Comparison of ENCODE assay signal across 12 cellular contexts in genomic region chr17:45364531-45365390, GRCh38. TPM values are rescaled to one million over a fixed set of nuclear protein-coding genes. Genes with fewer than 3 reads are reported as not detected.
DNase-seq lines count a peak whose midpoint lies in the region; ATAC-seq, FAIRE-seq and TF ChIP-seq lines count a peak whose summit lies in the region.
"Had no signal": no experiment of that assay in that cellular context is flagged by ENCODE, and none has a peak within 500 bp of the region (broad histone marks: within the 10 kb centered on the region; RNA-seq: fewer than 3 reads in every experiment).

No MANE protein-coding gene starts in this region.

- no peak overlapping the region for H2BK120ac ChIP-seq in mesendoderm (ENCODE audit: low read depth, low read length)

- 0 out of 2 replicates have a peak, but pooled peaks cover 4% of the 10 kb centered on the region for H3K4me1 ChIP-seq in GM12878 (ENCODE audit: control insufficient read depth, insufficient read depth, low read length)
- peaks cover 3% of the 10 kb centered on the region for H3K4me1 ChIP-seq in mesendoderm (ENCODE audit: control insufficient read depth, low read depth, low read length)
- H3K4me1 ChIP-seq: stomach had no signal

- in situ Hi-C loops in GM12878 (cut with MboI): no loop called here

- peaks cover 6% of the 10 kb centered on the region for H3K9me3 Mint-ChIP-seq in Calu3 (ENCODE audit: low read depth, unreplicated experiment)
- H3K9me3 Mint-ChIP-seq: T-helper 2 cell treated with Interferon-gamma antibody and Interleukin-4, amounts not matched to agents 5 μg/mL and 100 μg/mL, for 36 hours had no signal

- no peak for FAIRE-seq in GM12878 (lab: Jason Lieb, UNC)
- FAIRE-seq: endometrium had no signal

- peaks cover 8% of the 10 kb centered on the region for H3K4me1 Mint-ChIP-seq in Calu3 (ENCODE audit: low read depth, unreplicated experiment)

- intact Hi-C loops in Calu3 (cut with micrococcal nuclease; ENCODE audit: unreplicated experiment) (no loop called here), GM12878 (cut with micrococcal nuclease; ENCODE audit: unreplicated experiment) (no loop called here)

- peak overlapping the region; percentile 16 for H3K18ac ChIP-seq in mesendoderm (ENCODE audit: low read length)

- H3K4me3 ChIP-seq in NB4 (ENCODE audit: low read depth, low read length): no peak overlapping the region
- no peak overlapping the region for H3K4me3 ChIP-seq in GM12878
- H3K4me3 ChIP-seq in mesendoderm (ENCODE audit: low read length): no peak overlapping the region
- H3K4me3 ChIP-seq: lung, stomach had no signal

- no peak overlapping the region for H3K23ac ChIP-seq in mesendoderm (ENCODE audit: low read length)

- H3K79me2 ChIP-seq in GM12878 (ENCODE audit: control insufficient read depth, insufficient read depth, low read length) (no peaks in the 10 kb centered on the region), mesendoderm (ENCODE audit: control insufficient read depth, insufficient read depth, low read length) (no peaks in the 10 kb centered on the region)

- BruUV-seq in Calu3 (replicated peaks; lab: Mats Ljungman, UMichigan): no TSS peak
- BruUV-seq in GM12878 (replicated peaks; lab: Mats Ljungman, UMichigan): no TSS peak

- SMC1A ChIA-PET in GM12878 (lab: Charles Lee; ENCODE audit: uncharacterized antibody, unreplicated experiment): interaction anchor here (0.9 kb wide), 1 partner anchor 54 kb away, joined by 3 read pairs; no protein-coding TSS in a partner anchor

- H3K4me2 ChIP-seq in GM12878 (ENCODE audit: control insufficient read depth, insufficient read depth) (no peak overlapping the region), mesendoderm (ENCODE audit: low read length) (no peak overlapping the region)

- H3K36me3 Mint-ChIP-seq in Calu3 (ENCODE audit: insufficient read depth, unreplicated experiment): no peaks in the 10 kb centered on the region

- no peaks in the 10 kb centered on the region for H3K36me3 ChIP-seq in GM12878 (ENCODE audit: control insufficient read depth in 2 of 2, insufficient read depth in 2 of 2, low read length in 1 of 2)
- H3K36me3 ChIP-seq in mesendoderm (ENCODE audit: control insufficient read depth, insufficient read depth, low read length): no peaks in the 10 kb centered on the region
- H3K36me3 ChIP-seq: stomach had no signal

- peak overlapping the region; percentile 62 for H2BK15ac ChIP-seq in mesendoderm (replicated peaks; ENCODE audit: low read depth)

- H2AFZ ChIP-seq in GM12878 (ENCODE audit: control insufficient read depth, low read depth, low read length): no peak overlapping the region

- H4K20me1 ChIP-seq in GM12878 (ENCODE audit: control insufficient read depth, insufficient read depth): no peaks in the 10 kb centered on the region

- peak overlapping the region; percentile 85 for H3K56ac ChIP-seq in mesendoderm (ENCODE audit: low read length)

- CTCF ChIA-PET in Calu3 (lab: Charles Lee): interaction anchor here (0.7 to 0.9 kb wide), 2 partner anchors 45 to 48 kb away, joined by 4 read pairs; no protein-coding TSS in a partner anchor
- CTCF ChIA-PET in GM12878 (lab: Yijun Ruan, JAX): interaction anchor here (2.3 kb wide), 1 partner anchor 34 kb away, joined by 7 read pairs; no protein-coding TSS in a partner anchor

- H3K27ac Mint-ChIP-seq in Calu3 (ENCODE audit: unreplicated experiment): peak overlapping the region; percentile 19
- H3K27ac Mint-ChIP-seq: T-helper 2 cell treated with Interferon-gamma antibody and Interleukin-4, amounts not matched to agents 5 μg/mL and 100 μg/mL, for 36 hours had no signal

- H4K5ac ChIP-seq in mesendoderm (ENCODE audit: low read length): no peak overlapping the region

- peak; percentile 28; the same call in 2 of the 3 replicates for ATAC-seq in GM12878
- no peak for ATAC-seq in GM18873 (IDR thresholded peaks at IDR 0.05; ENCODE audit: low FRiP score, unreplicated experiment)

- TF ChIP-seq RAD21 in GM12878 (IDR thresholded peaks at IDR 0.05; ENCODE audit: insufficient read depth, low read depth, low read length): no peak

- RAD21 ChIA-PET in GM12878 (lab: Charles Lee; ENCODE audit: unreplicated experiment): interaction anchor here (0.8 kb wide), 1 partner anchor 48 kb away, joined by 3 read pairs; the partner anchor contains the start of gene MAP3K14

- H3K9ac ChIP-seq in GM12878 (ENCODE audit: control insufficient read depth, insufficient read depth, low read length) (no peak overlapping the region), mesendoderm (ENCODE audit: low read length) (peak overlapping the region; percentile 43)

- no peak for TF ChIP-seq CTCF in Calu3 (IDR thresholded peaks at IDR 0.05; ENCODE audit: unreplicated experiment)
- TF ChIP-seq CTCF in NB4 (IDR thresholded peaks at IDR 0.05; ENCODE audit: low read depth, low read length): no peak
- TF ChIP-seq CTCF in GM12878 (IDR thresholded peaks at IDR 0.05 in 2 of 3, conservative IDR thresholded peaks at IDR 0.05 in 1 of 3; ENCODE audit: control insufficient read depth in 2 of 3, extremely low read depth in 1 of 3, insufficient read depth in 1 of 3, low read depth in 3 of 3, low read length in 3 of 3): no peak

- POLR2A ChIA-PET in GM12878 (lab: Charles Lee): interaction anchor here (1.0 kb wide), 1 partner anchor 38 kb away, joined by 3 read pairs; no protein-coding TSS in a partner anchor

- no peak overlapping the region for H2AK5ac ChIP-seq in mesendoderm (ENCODE audit: low read length)

- peak overlapping the region; percentile 47 for H2BK5ac ChIP-seq in mesendoderm (ENCODE audit: low read length)

- peak overlapping the region; percentile 46 for H3K4ac ChIP-seq in mesendoderm (ENCODE audit: low read depth, low read length)

- TF ChIP-seq EP300 in GM12878 (IDR thresholded peaks at IDR 0.05; ENCODE audit: borderline replicate concordance in 1 of 2, control insufficient read depth in 1 of 2, low read depth in 2 of 2, low read length in 2 of 2): no peak

- H3K4me3 Mint-ChIP-seq in Calu3 (ENCODE audit: low read depth, unreplicated experiment): no peak overlapping the region
- H3K4me3 Mint-ChIP-seq: T-helper 2 cell treated with Interferon-gamma antibody and Interleukin-4, amounts not matched to agents 5 μg/mL and 100 μg/mL, for 36 hours had no signal

- no peaks in the 10 kb centered on the region for H3K27me3 ChIP-seq in GM12878 (replicated peaks in 1 of 2; ENCODE audit: control insufficient read depth in 2 of 2, insufficient read depth in 2 of 2, low read length in 1 of 2)
- H3K27me3 ChIP-seq in mesendoderm (ENCODE audit: insufficient read depth, low read length, poor library complexity): no peaks in the 10 kb centered on the region
- H3K27me3 ChIP-seq: stomach had no signal

- DNase-seq in Calu3 (no peak), NB4 (ENCODE audit: low read depth) (peak; percentile 93), GM12878 (ENCODE audit: low read depth, low spot score) (no peak), mesendoderm (peak; percentile 96), 8988T (no peak), Ammon's horn (ENCODE audit: low spot score) (no peak), cortex of kidney (lab: John Stamatoyannopoulos, UW) (no peak)
- DNase-seq: stomach had no signal

- TF ChIP-seq POLR2A in NB4 (IDR thresholded peaks at IDR 0.05; ENCODE audit: extremely low read depth, insufficient read length) (no peak), GM12878 (IDR thresholded peaks at IDR 0.05; ENCODE audit: low read depth, low read length) (no peak)

- 69% methylated on average over 17 of the region's 17 CpGs for WGBS in GM12878 (ENCODE audit: insufficient coverage, insufficient replicate concordance, low lambda C conversion rate, missing lambda C conversion rate)
- no CpG with 5 or more reads among the region's 17 CpGs for WGBS in mesendoderm (ENCODE audit: extremely low coverage, insufficient coverage, low lambda C conversion rate)

- no peaks in the 10 kb centered on the region for H3K79me1 ChIP-seq in mesendoderm (ENCODE audit: low read length)

- peaks cover 7% of the 10 kb centered on the region; the same call in 2 of the 3 replicates for H3K9me3 ChIP-seq in GM12878 (replicated peaks; ENCODE audit: control insufficient read depth, insufficient read depth, low read length)
- H3K9me3 ChIP-seq: stomach had no signal

- H4K8ac ChIP-seq in mesendoderm (ENCODE audit: low read depth, low read length): no peak overlapping the region

- no peaks in the 10 kb centered on the region for H3K27me3 Mint-ChIP-seq in Calu3 (ENCODE audit: unreplicated experiment)

- no peak overlapping the region for H3K27ac ChIP-seq in GM12878 (ENCODE audit: control insufficient read depth, insufficient read depth)
- H3K27ac ChIP-seq in mesendoderm (ENCODE audit: low read depth, low read length): peak overlapping the region; percentile 40
- H3K27ac ChIP-seq: stomach had no signal

TF ChIP-seq in GM12878, 131 proteins besides CTCF, POLR2A, EP300 and RAD21 (continues in another document):
- TF ChIP-seq IKZF1 (conservative IDR thresholded peaks at IDR 0.05) (no peak), PAX5 (IDR thresholded peaks at IDR 0.05; ENCODE audit: borderline replicate concordance, low read depth, low read length) (no peak)

RNA-seq across cellular contexts. Expression of gene MAP3K14, which starts 47.9 kb away (rescaled TPM):
- total RNA-seq in Calu3 (2022) (26.7 and 33.2 TPM in 2 replicates), GM12878 (2014; rRNA removed) (18.0 and 21.2 TPM in 2 replicates), GM12878 (2014; rRNA removed; fragmentation: Illumina TruSeq; extraction: Trizol) (7.5 and 9.3 TPM in 2 replicates), GM12878 (2021) (33.3 and 35.9 TPM in 2 replicates)
- 26.9 and 29.0 TPM in 2 replicates for total RNA-seq in GM12878 (2013; cell fraction: nucleolus; rRNA removed)
- 7.5 TPM for polyA plus RNA-seq in GM12878 (2011; ENCODE audit: low read depth)
- polyA plus RNA-seq in GM12878 (2011; rRNA removed) (4.8 and 12.4 TPM in 2 replicates), GM12878 (2014; fragmentation: Illumina TruSeq; extraction: Trizol) (6.7 and 18.2 TPM in 2 replicates), GM12878 (2014; fragmentation: Nextera tagmentation; extraction: Ambion mirVana) (1 to 10 TPM; 2.1 to 4.5 TPM), GM12878 (2014; rRNA removed) (23.9 and 24.4 TPM in 2 replicates), GM12878 (2016; fragmentation: Nextera tagmentation; extraction: Ambion mirVana) (10 to 100 TPM; 23.2 to 25.1 TPM)
- polyA plus RNA-seq in GM12878 (2011; cell fraction: cytosol; rRNA removed): 16.6 and 19.6 TPM in 2 replicates
- 24.6 and 35.3 TPM in 2 replicates for polyA plus RNA-seq in GM12878 (2011; cell fraction: nucleus; rRNA removed)
- 17.1 and 17.4 TPM in 2 replicates for polyA plus RNA-seq in GM12878 (2012)
- 9.2 and 17.2 TPM in 2 replicates for polyA minus RNA-seq in GM12878 (2011; rRNA and poly(A)+ RNA removed)
- 6.3 and 8.7 TPM in 2 replicates for polyA minus RNA-seq in GM12878 (2011; cell fraction: cytosol; rRNA and poly(A)+ RNA removed)
- polyA minus RNA-seq in GM12878 (2011; cell fraction: nucleus; rRNA and poly(A)+ RNA removed): 5.9 and 10.3 TPM in 2 replicates
- 1.6 TPM for polyA plus RNA-seq in mesendoderm (2013, experiment 1 of 2)
- 2.0 TPM for polyA plus RNA-seq in mesendoderm (2013, experiment 2 of 2)

Comparison
In these comparisons a context has a peak if more than half of its experiments do, and no peak if none do; other contexts are left out.
1. DNase-seq: peak in NB4 (single experiment) and mesendoderm (single experiment); none in Calu3 (single experiment), GM12878 (single experiment), 8988T (single experiment), Ammon's horn (single experiment) and cortex of kidney (single experiment).